In the genomic region with DNA sequence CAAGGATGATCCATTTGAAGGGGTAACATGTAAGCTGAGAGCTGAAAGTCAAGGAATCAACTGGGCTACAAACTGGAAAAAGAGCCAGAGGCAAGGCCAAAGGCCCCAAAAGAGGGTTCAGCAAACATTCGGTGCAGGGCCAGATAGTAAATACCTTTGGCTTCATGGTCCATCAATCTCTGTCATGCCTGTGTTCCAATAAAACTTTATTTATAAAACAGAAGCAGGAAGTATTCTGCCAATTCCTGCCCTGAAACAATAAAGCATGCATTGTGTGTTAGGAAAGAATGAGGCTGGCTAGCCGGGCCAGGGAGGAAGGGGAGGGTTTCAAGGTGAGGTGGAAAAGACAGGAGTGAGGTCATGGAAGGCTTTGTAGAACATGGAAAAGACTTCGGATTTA, we compare ENCODE assay signal across 18 cellular contexts.
DNase-seq lines count a peak whose midpoint lies in the region; ATAC-seq lines count a peak whose summit lies in the region.
"Had no signal": no experiment of that assay in that cellular context is flagged by ENCODE, and none has a peak within 500 bp of the region (broad histone marks: within the 10 kb centered on the region; RNA-seq: fewer than 3 reads in every experiment).

No MANE protein-coding gene starts in this region.

- CTCF ChIA-PET in activated CD8-positive, alpha-beta memory T cell treated with anti-CD3 and anti-CD28 coated beads, Interleukin-2, amount 10 ng/mL, durations not matched to agents 7 days and 5 days (lab: Charles Lee), result interaction anchor here (1.2 to 1.3 kb wide), 2 partner anchors 99 to 115 kb away, joined by 3 to 4 read pairs; no protein-coding TSS in a partner anchor

- DNase-seq in activated CD8-positive, alpha-beta memory T cell treated with anti-CD3 and anti-CD28 coated beads, Interleukin-2, amount 10 ng/mL, durations not matched to agents 7 days and 5 days, result no peak
- DNase-seq in activated CD8-positive, alpha-beta memory T cell treated with anti-CD3 and anti-CD28 coated beads, Interleukin-2, amount 50 U/mL, for 4 hours, result no peak
- no peak for DNase-seq in natural killer cell treated with Interleukin-12 subunit alpha and Interleukin-12 subunit beta and Interleukin-15 and Interleukin-18, amount 100 ng/mL, for 72 hours (ENCODE audit: low spot score)
- DNase-seq in NCI-H748 treated with DMSO at 0.1 percent for 48 hours (lab: John Stamatoyannopoulos, UW) (no peak), NCI-H2196 treated with DMSO at 0.1 percent for 48 hours (lab: John Stamatoyannopoulos, UW; ENCODE audit: unreplicated experiment) (no peak), GOT3 (lab: John Stamatoyannopoulos, UW) (no peak)
- DNase-seq: brain microvascular endothelial cell, cortex of kidney, GM23248, islet precursor cell, NCI-H187 treated with DMSO at 0.1 percent for 48 hours, NCI-H446, SW 1271, thyroid gland had no signal

- peaks cover 10% of the 10 kb centered on the region for H3K36me3 Mint-ChIP-seq in activated CD8-positive, alpha-beta memory T cell treated with anti-CD3 and anti-CD28 coated beads, Interleukin-2, amount 10 ng/mL, durations not matched to agents 7 days and 5 days
- peaks cover 2% of the 10 kb centered on the region for H3K36me3 Mint-ChIP-seq in IgD-negative memory B cell
- no peaks in the 10 kb centered on the region for H3K36me3 Mint-ChIP-seq in activated T-helper 17 cell treated with anti-CD3 and anti-CD28 coated beads, Interleukin-2, amount 50 U/mL, for 72 hours (ENCODE audit: low read depth)
- peaks cover 17% of the 10 kb centered on the region for H3K36me3 Mint-ChIP-seq in natural killer cell treated with Interleukin-12 subunit alpha and Interleukin-12 subunit beta and Interleukin-15 and Interleukin-18, amount 100 ng/mL, for 72 hours
- H3K36me3 Mint-ChIP-seq: CD14-positive monocyte had no signal

- H3K4me1 Mint-ChIP-seq in activated CD8-positive, alpha-beta memory T cell treated with anti-CD3 and anti-CD28 coated beads, Interleukin-2, amount 10 ng/mL, durations not matched to agents 7 days and 5 days, result peaks cover 55% of the 10 kb centered on the region
- peaks cover 54 to 69% (median 55%) of the 10 kb centered on the region in 3 donors for H3K4me1 Mint-ChIP-seq in IgD-negative memory B cell
- H3K4me1 Mint-ChIP-seq in activated T-helper 17 cell treated with anti-CD3 and anti-CD28 coated beads, Interleukin-2, amount 50 U/mL, for 72 hours, result peaks cover 61% of the 10 kb centered on the region
- H3K4me1 Mint-ChIP-seq in natural killer cell treated with Interleukin-12 subunit alpha and Interleukin-12 subunit beta and Interleukin-15 and Interleukin-18, amount 100 ng/mL, for 72 hours (ENCODE audit: low read depth in 2 of 2), result peaks cover 68 to 72% of the 10 kb centered on the region in 2 donors

- H3K9me3 Mint-ChIP-seq in activated CD8-positive, alpha-beta memory T cell treated with anti-CD3 and anti-CD28 coated beads, Interleukin-2, amount 10 ng/mL, durations not matched to agents 7 days and 5 days (ENCODE audit: low read depth), result peaks cover 3% of the 10 kb centered on the region
- peaks cover 0 to 7% (median 6%) of the 10 kb centered on the region in 3 donors for H3K9me3 Mint-ChIP-seq in IgD-negative memory B cell
- H3K9me3 Mint-ChIP-seq in activated T-helper 17 cell treated with anti-CD3 and anti-CD28 coated beads, Interleukin-2, amount 50 U/mL, for 72 hours, result peaks cover 8% of the 10 kb centered on the region
- H3K9me3 Mint-ChIP-seq in natural killer cell treated with Interleukin-12 subunit alpha and Interleukin-12 subunit beta and Interleukin-15 and Interleukin-18, amount 100 ng/mL, for 72 hours, result peaks cover 12% of the 10 kb centered on the region

- ATAC-seq in activated CD8-positive, alpha-beta memory T cell treated with anti-CD3 and anti-CD28 coated beads, Interleukin-2, amount 10 ng/mL, durations not matched to agents 7 days and 5 days, result no peak
- no peak for ATAC-seq in activated T-helper 17 cell treated with anti-CD3 and anti-CD28 coated beads, Interleukin-2, amount 50 U/mL, for 72 hours (replicated peaks)
- ATAC-seq in natural killer cell treated with Interleukin-12 subunit alpha and Interleukin-12 subunit beta and Interleukin-15 and Interleukin-18, amount 100 ng/mL, for 72 hours, result no peak
- ATAC-seq: activated naive CD4-positive, alpha-beta T cell treated with anti-CD3 and anti-CD28 coated beads, Interleukin-2, amount 50 U/mL, for 72 hours had no signal

- H3K27me3 Mint-ChIP-seq in activated CD8-positive, alpha-beta memory T cell treated with anti-CD3 and anti-CD28 coated beads, Interleukin-2, amount 10 ng/mL, durations not matched to agents 7 days and 5 days, result no peaks in the 10 kb centered on the region
- no peaks in the 10 kb centered on the region for H3K27me3 Mint-ChIP-seq in IgD-negative memory B cell
- H3K27me3 Mint-ChIP-seq in activated T-helper 17 cell treated with anti-CD3 and anti-CD28 coated beads, Interleukin-2, amount 50 U/mL, for 72 hours, result no peaks in the 10 kb centered on the region
- no peaks in the 10 kb centered on the region for H3K27me3 Mint-ChIP-seq in natural killer cell treated with Interleukin-12 subunit alpha and Interleukin-12 subunit beta and Interleukin-15 and Interleukin-18, amount 100 ng/mL, for 72 hours

- H3K4me3 Mint-ChIP-seq in activated CD8-positive, alpha-beta memory T cell treated with anti-CD3 and anti-CD28 coated beads, Interleukin-2, amount 10 ng/mL, durations not matched to agents 7 days and 5 days, result no peak overlapping the region
- peak overlapping the region in 2 of 4 donors; percentile 23 to 70 for H3K4me3 Mint-ChIP-seq in IgD-negative memory B cell
- peak overlapping the region; percentile 93 for H3K4me3 Mint-ChIP-seq in activated T-helper 17 cell treated with anti-CD3 and anti-CD28 coated beads, Interleukin-2, amount 50 U/mL, for 72 hours
- peak overlapping the region; percentile 81 for H3K4me3 Mint-ChIP-seq in natural killer cell treated with Interleukin-12 subunit alpha and Interleukin-12 subunit beta and Interleukin-15 and Interleukin-18, amount 100 ng/mL, for 72 hours
- H3K4me3 Mint-ChIP-seq: CD14-positive monocyte had no signal

- H3K27ac Mint-ChIP-seq in activated CD8-positive, alpha-beta memory T cell treated with anti-CD3 and anti-CD28 coated beads, Interleukin-2, amount 10 ng/mL, durations not matched to agents 7 days and 5 days, result peak overlapping the region; percentile 96
- peak overlapping the region in 2 of 3 donors; percentile 70 to 88 for H3K27ac Mint-ChIP-seq in IgD-negative memory B cell
- peak overlapping the region; percentile 98 for H3K27ac Mint-ChIP-seq in activated T-helper 17 cell treated with anti-CD3 and anti-CD28 coated beads, Interleukin-2, amount 50 U/mL, for 72 hours
- H3K27ac Mint-ChIP-seq in natural killer cell treated with Interleukin-12 subunit alpha and Interleukin-12 subunit beta and Interleukin-15 and Interleukin-18, amount 100 ng/mL, for 72 hours, result peak overlapping the region; percentile 95 to 99
